ENCODE assay signal across 8 cellular contexts in genomic region chr18:70422061-70422965, GRCh38.
DNase-seq lines count a peak whose midpoint lies in the region; ATAC-seq and TF ChIP-seq lines count a peak whose summit lies in the region.

No MANE protein-coding gene starts in this region.

- intact Hi-C loops in activated CD4-positive, alpha-beta memory T cell treated with anti-CD3 and anti-CD28 coated beads for 36 hours (cut with micrococcal nuclease): no loop called here
- intact Hi-C loops in psoas muscle (cut with DNase I): loop anchor here in 1 of 2 donors (5.0 kb wide), 1 partner anchor 135 kb away; the partner anchor contains the start of gene SOCS6
- intact Hi-C loops in activated T-helper 2 cell treated with anti-CD3 and anti-CD28 coated beads, Interferon-gamma antibody, Interleukin-2, Interleukin-4, amounts not matched to agents 10 μg/mL and 5 μg/mL and 100 μg/mL, durations not matched to agents 14 hours and 24 hours and 36 hours (cut with micrococcal nuclease): no loop called here

- WGBS in psoas muscle, 3 donors: 28 to 30% (median 29%) methylated on average over 3 of the region's 3 CpGs

- no peaks in the 10 kb centered on the region for H3K27me3 ChIP-seq in psoas muscle (ENCODE audit: insufficient read depth in 3 of 3, low read length in 2 of 3)

- no peak for TF ChIP-seq CTCF in foreskin fibroblast (IDR thresholded peaks at IDR 0.05; ENCODE audit: low read depth, low read length)
- no peak for TF ChIP-seq CTCF in psoas muscle (IDR thresholded peaks at IDR 0.05)

- H3K9me3 Mint-ChIP-seq in activated CD4-positive, alpha-beta memory T cell treated with anti-CD3 and anti-CD28 coated beads for 36 hours: no peaks in the 10 kb centered on the region
- H3K9me3 Mint-ChIP-seq in activated CD4-positive, alpha-beta memory T cell treated with anti-CD3 and anti-CD28 coated beads, Interleukin-2, amount 10 ng/mL, durations not matched to agents 7 days and 5 days: no peaks in the 10 kb centered on the region
- H3K9me3 Mint-ChIP-seq in activated T-helper 2 cell treated with anti-CD3 and anti-CD28 coated beads, Interferon-gamma antibody, Interleukin-2, Interleukin-4, amounts not matched to agents 10 μg/mL and 5 μg/mL and 100 μg/mL, durations not matched to agents 14 hours and 24 hours and 36 hours: no peaks in the 10 kb centered on the region

- no peaks in the 10 kb centered on the region for H3K36me3 ChIP-seq in psoas muscle (ENCODE audit: insufficient read depth in 1 of 2, low read depth in 1 of 2)

- POLR2A ChIA-PET in activated CD4-positive, alpha-beta memory T cell treated with anti-CD3 and anti-CD28 coated beads for 36 hours (lab: Charles Lee): no interaction called here
- POLR2A ChIA-PET in activated CD4-positive, alpha-beta memory T cell treated with anti-CD3 and anti-CD28 coated beads, Interleukin-2, amount 10 ng/mL, durations not matched to agents 7 days and 5 days (lab: Charles Lee): no interaction called here

- no peak overlapping the region for H3K4me3 Mint-ChIP-seq in activated CD4-positive, alpha-beta memory T cell treated with anti-CD3 and anti-CD28 coated beads for 36 hours
- H3K4me3 Mint-ChIP-seq in activated CD4-positive, alpha-beta memory T cell treated with anti-CD3 and anti-CD28 coated beads, Interleukin-2, amount 10 ng/mL, durations not matched to agents 7 days and 5 days: no peak overlapping the region
- H3K4me3 Mint-ChIP-seq in activated T-helper 2 cell treated with anti-CD3 and anti-CD28 coated beads, Interferon-gamma antibody, Interleukin-2, Interleukin-4, amounts not matched to agents 10 μg/mL and 5 μg/mL and 100 μg/mL, durations not matched to agents 14 hours and 24 hours and 36 hours (ENCODE audit: low read depth): no peak overlapping the region

- H3K4me3 ChIP-seq in foreskin fibroblast (ENCODE audit: low read depth in 1 of 2, low read length in 2 of 2) (no peak overlapping the region), psoas muscle (no peak overlapping the region)

- no peaks in the 10 kb centered on the region for H3K36me3 Mint-ChIP-seq in activated CD4-positive, alpha-beta memory T cell treated with anti-CD3 and anti-CD28 coated beads for 36 hours
- H3K36me3 Mint-ChIP-seq in activated CD4-positive, alpha-beta memory T cell treated with anti-CD3 and anti-CD28 coated beads, Interleukin-2, amount 10 ng/mL, durations not matched to agents 7 days and 5 days (ENCODE audit: low read depth): no peaks in the 10 kb centered on the region
- no peaks in the 10 kb centered on the region for H3K36me3 Mint-ChIP-seq in activated T-helper 2 cell treated with anti-CD3 and anti-CD28 coated beads, Interferon-gamma antibody, Interleukin-2, Interleukin-4, amounts not matched to agents 10 μg/mL and 5 μg/mL and 100 μg/mL, durations not matched to agents 14 hours and 24 hours and 36 hours (ENCODE audit: low read depth)

- CTCF ChIA-PET in activated CD4-positive, alpha-beta memory T cell treated with anti-CD3 and anti-CD28 coated beads for 36 hours (lab: Charles Lee): interaction anchor here (0.7 to 1.6 kb wide), 4 partner anchors 11 to 227 kb away, joined by 3 to 8 read pairs (median 4); no protein-coding TSS in a partner anchor
- CTCF ChIA-PET in activated CD4-positive, alpha-beta memory T cell treated with anti-CD3 and anti-CD28 coated beads, Interleukin-2, amount 10 ng/mL, durations not matched to agents 7 days and 5 days (lab: Charles Lee): interaction anchor here (0.6 to 2.3 kb wide), 4 partner anchors 12 to 242 kb away, joined by 4 to 7 read pairs (median 4); no protein-coding TSS in a partner anchor

- ATAC-seq in SK-N-SH treated with all-trans-retinoic acid at 6 μM for 48 hours (peak; percentile 78), psoas muscle (peak; percentile 77 to 96 (median 89)), HG03095 (IDR thresholded peaks at IDR 0.05; ENCODE audit: unreplicated experiment) (no peak)

- peak; percentile 16 for DNase-seq in activated CD4-positive, alpha-beta memory T cell treated with anti-CD3 and anti-CD28 coated beads for 36 hours
- no peak for DNase-seq in activated CD4-positive, alpha-beta memory T cell treated with anti-CD3 and anti-CD28 coated beads, Interleukin-2, amount 10 ng/mL, durations not matched to agents 7 days and 5 days
- DNase-seq in foreskin fibroblast (peak; percentile 96 to 97), psoas muscle (peak; percentile 72 to 82), activated gamma-delta T cell treated with Interleukin-2 at 50 U/mL for 16 hours (no peak)
- DNase-seq in activated T-helper 2 cell treated with anti-CD3 and anti-CD28 coated beads, Interferon-gamma antibody, Interleukin-2, Interleukin-4, amounts not matched to agents 10 μg/mL and 5 μg/mL and 100 μg/mL, durations not matched to agents 14 hours and 24 hours and 36 hours (ENCODE audit: low spot score): no peak

- peak overlapping the region; percentile 18 for H3K27ac ChIP-seq in psoas muscle

- peaks cover 7% of the 10 kb centered on the region for H3K4me1 ChIP-seq in psoas muscle

- H3K4me1 Mint-ChIP-seq in activated CD4-positive, alpha-beta memory T cell treated with anti-CD3 and anti-CD28 coated beads for 36 hours (ENCODE audit: low read depth): peaks cover 4% of the 10 kb centered on the region
- H3K4me1 Mint-ChIP-seq in activated CD4-positive, alpha-beta memory T cell treated with anti-CD3 and anti-CD28 coated beads, Interleukin-2, amount 10 ng/mL, durations not matched to agents 7 days and 5 days: peaks cover 24% of the 10 kb centered on the region
- H3K4me1 Mint-ChIP-seq in activated T-helper 2 cell treated with anti-CD3 and anti-CD28 coated beads, Interferon-gamma antibody, Interleukin-2, Interleukin-4, amounts not matched to agents 10 μg/mL and 5 μg/mL and 100 μg/mL, durations not matched to agents 14 hours and 24 hours and 36 hours (ENCODE audit: low read depth): peaks cover 15% of the 10 kb centered on the region

- no peak overlapping the region for H3K27ac Mint-ChIP-seq in activated CD4-positive, alpha-beta memory T cell treated with anti-CD3 and anti-CD28 coated beads for 36 hours
- H3K27ac Mint-ChIP-seq in activated CD4-positive, alpha-beta memory T cell treated with anti-CD3 and anti-CD28 coated beads, Interleukin-2, amount 10 ng/mL, durations not matched to agents 7 days and 5 days: no peak overlapping the region
- H3K27ac Mint-ChIP-seq in activated T-helper 2 cell treated with anti-CD3 and anti-CD28 coated beads, Interferon-gamma antibody, Interleukin-2, Interleukin-4, amounts not matched to agents 10 μg/mL and 5 μg/mL and 100 μg/mL, durations not matched to agents 14 hours and 24 hours and 36 hours: no peak overlapping the region

- peaks cover 11% of the 10 kb centered on the region for H3K27me3 Mint-ChIP-seq in activated CD4-positive, alpha-beta memory T cell treated with anti-CD3 and anti-CD28 coated beads for 36 hours
- peaks cover 28% of the 10 kb centered on the region for H3K27me3 Mint-ChIP-seq in activated CD4-positive, alpha-beta memory T cell treated with anti-CD3 and anti-CD28 coated beads, Interleukin-2, amount 10 ng/mL, durations not matched to agents 7 days and 5 days
- H3K27me3 Mint-ChIP-seq in activated T-helper 2 cell treated with anti-CD3 and anti-CD28 coated beads, Interferon-gamma antibody, Interleukin-2, Interleukin-4, amounts not matched to agents 10 μg/mL and 5 μg/mL and 100 μg/mL, durations not matched to agents 14 hours and 24 hours and 36 hours (ENCODE audit: low read depth): peaks cover 14% of the 10 kb centered on the region

- no peaks in the 10 kb centered on the region for H3K9me3 ChIP-seq in psoas muscle

TF ChIP-seq in SK-N-SH treated with all-trans-retinoic acid at 6 μM for 48 hours, 23 proteins besides CTCF, POLR2A, EP300 and RAD21 (continues in another document):
- TF ChIP-seq POU6F1 (CRISPR knock-in tag; IDR thresholded peaks at IDR 0.05; ENCODE audit: borderline replicate concordance, low read depth) (0 out of 2 replicates have a peak, but pooled peaks have one; percentile 14), ZC3H10 (CRISPR knock-in tag; IDR thresholded peaks at IDR 0.05) (0 out of 2 replicates have a peak, but pooled peaks have one; percentile 7), ZFP30 (CRISPR knock-in tag; IDR thresholded peaks at IDR 0.05) (no peak), OSR1 (CRISPR knock-in tag; IDR thresholded peaks at IDR 0.05) (no peak), TCF4 (CRISPR knock-in tag; IDR thresholded peaks at IDR 0.05; ENCODE audit: borderline replicate concordance) (no peak), CREB5 (CRISPR knock-in tag; IDR thresholded peaks at IDR 0.05; ENCODE audit: low read depth) (peak; percentile 64; the same call in 1 of the 2 replicates), SNAI2 (CRISPR knock-in tag; IDR thresholded peaks at IDR 0.05) (no peak), ISL1 (CRISPR knock-in tag; IDR thresholded peaks at IDR 0.05) (peak; percentile 92)

Comparison
In these comparisons a context has a peak if more than half of its experiments do, and no peak if none do; other contexts are left out.
1. DNase-seq: peak in activated CD4-positive, alpha-beta memory T cell treated with anti-CD3 and anti-CD28 coated beads for 36 hours (single experiment), foreskin fibroblast (2 of 2) and psoas muscle (2 of 2); none in activated CD4-positive, alpha-beta memory T cell treated with anti-CD3 and anti-CD28 coated beads, Interleukin-2, amount 10 ng/mL, durations not matched to agents 7 days and 5 days (single experiment), activated gamma-delta T cell treated with Interleukin-2 at 50 U/mL for 16 hours (single experiment) and activated T-helper 2 cell treated with anti-CD3 and anti-CD28 coated beads, Interferon-gamma antibody, Interleukin-2, Interleukin-4, amounts not matched to agents 10 μg/mL and 5 μg/mL and 100 μg/mL, durations not matched to agents 14 hours and 24 hours and 36 hours (single experiment).